ENCODE assay signal across 22 cellular contexts in genomic region chrX:118228041-118228440, GRCh38.
"Had no signal": no experiment of that assay in that cellular context is flagged by ENCODE, and none has a peak within 500 bp of the region (broad histone marks: within the 10 kb centered on the region; RNA-seq: fewer than 3 reads in every experiment).

No MANE protein-coding gene starts in this region.

- H3K27ac ChIP-seq: dorsolateral prefrontal cortex, esophagus muscularis mucosa, foreskin keratinocyte, left lung, ovary, psoas muscle, right atrium auricular region, tibial artery had no signal

- H3K4me1 ChIP-seq: foreskin keratinocyte, left lung, psoas muscle, right atrium auricular region had no signal

- H3K9me3 ChIP-seq: esophagus muscularis mucosa, left lung, ovary, psoas muscle, right atrium auricular region, tibial artery had no signal

- H3K4me3 ChIP-seq: dorsolateral prefrontal cortex, esophagus muscularis mucosa, left lung, ovary, psoas muscle, right atrium auricular region, tibial artery had no signal

- ATAC-seq: activated T-cell treated with anti-CD3 and anti-CD28 coated beads, Interleukin-2, amount 50 U/mL, for 4 hours; effector memory CD8-positive, alpha-beta T cell; foreskin keratinocyte; left lung; naive thymus-derived CD4-positive, alpha-beta T cell; psoas muscle; WTC11 had no signal

- H3K27me3 ChIP-seq: esophagus muscularis mucosa, foreskin keratinocyte, ovary, right atrium auricular region, tibial artery had no signal

- DNase-seq: activated CD8-positive, alpha-beta memory T cell treated with anti-CD3 and anti-CD28 coated beads, Interleukin-2, amount 50 U/mL, for 48 hours; activated naive CD4-positive, alpha-beta T cell; activated naive CD8-positive, alpha-beta T cell treated with anti-CD3 and anti-CD28 coated beads for 36 hours; activated T-cell treated with anti-CD3 and anti-CD28 coated beads, Interleukin-2, amount 50 U/mL, for 4 hours; amygdala; caudate nucleus; dorsolateral prefrontal cortex; effector memory CD8-positive, alpha-beta T cell; foreskin keratinocyte; immature natural killer cell; kidney glomerular epithelial cell; left lung; naive thymus-derived CD4-positive, alpha-beta T cell; ovary; psoas muscle; stimulated activated CD4-positive, alpha-beta T cell treated with anti-CD3 and anti-CD28 coated beads, Interleukin-12 subunit alpha, Interleukin-12 subunit beta, amount 100 ng/mL, for 4 hours; stimulated activated CD4-positive, alpha-beta T cell treated with anti-CD3 and anti-CD28 coated beads, Interleukin-4, amount 100 ng/mL, for 4 hours; T-helper 9 cell; tibial artery had no signal

- H3K36me3 ChIP-seq: esophagus muscularis mucosa, left lung, ovary, right atrium auricular region, tibial artery had no signal
